In genomic region chr6:109816452-109817374, GRCh38 we compare ENCODE assay signal across 18 cellular contexts.
DNase-seq lines count a peak whose midpoint lies in the region; ATAC-seq, FAIRE-seq and TF ChIP-seq lines count a peak whose summit lies in the region.
"Had no signal": no experiment of that assay in that cellular context is flagged by ENCODE, and none has a peak within 500 bp of the region (broad histone marks: within the 10 kb centered on the region; RNA-seq: fewer than 3 reads in every experiment).

No MANE protein-coding gene starts in this region.

- H3K79me2 ChIP-seq in K562 (ENCODE audit: control insufficient read depth, insufficient read depth, low read length): no peaks in the 10 kb centered on the region

- no peaks in the 10 kb centered on the region for H3K9me3 Mint-ChIP-seq in stimulated activated naive CD8-positive, alpha-beta T cell treated with anti-CD3 and anti-CD28 coated beads, Interleukin-15, amount 100 ng/mL, for 72 hours
- H3K9me3 Mint-ChIP-seq: activated T-cell treated with anti-CD3 and anti-CD28 coated beads, Interleukin-2, amount 50 U/mL, for 4 hours; CD8-positive, alpha-beta memory T cell; HFFc6 had no signal

- ATAC-seq in Right ventricle myocardium inferior (peak; percentile 65), K562 (no peak), HG03457 (IDR thresholded peaks at IDR 0.05; ENCODE audit: unreplicated experiment) (no peak)
- ATAC-seq in stimulated activated naive CD8-positive, alpha-beta T cell treated with anti-CD3 and anti-CD28 coated beads, Interleukin-15, amount 100 ng/mL, for 72 hours: no peak
- ATAC-seq: activated CD4-positive, alpha-beta T cell treated with anti-CD3 and anti-CD28 coated beads for 36 hours; activated T-cell treated with anti-CD3 and anti-CD28 coated beads, Interleukin-2, amount 50 U/mL, for 4 hours; Panc1; T-helper 17 cell had no signal

- no peak overlapping the region for H3K9ac ChIP-seq in K562 (ENCODE audit: insufficient read depth in 1 of 2, low read depth in 2 of 2, low read length in 2 of 2)

- H3K36me3 ChIP-seq in right atrium auricular region: no peaks in the 10 kb centered on the region
- no peaks in the 10 kb centered on the region for H3K36me3 ChIP-seq in K562 (ENCODE audit: control insufficient read depth, insufficient read depth, low read length)
- no peaks in the 10 kb centered on the region for H3K36me3 ChIP-seq in small intestine (ENCODE audit: control insufficient read depth in 2 of 2, insufficient read depth in 2 of 2, low read length in 2 of 2)
- H3K36me3 ChIP-seq: neutrophil had no signal

- H3K27me3 ChIP-seq in right atrium auricular region (no peaks in the 10 kb centered on the region), K562 (ENCODE audit: control insufficient read depth in 2 of 2, insufficient read depth in 2 of 2, low read length in 2 of 2) (peaks cover 9 to 20% of the 10 kb centered on the region in 2 experiments; a peak in 3 of 5 replicates), small intestine (ENCODE audit: control insufficient read depth in 2 of 2, insufficient read depth in 2 of 2, low read length in 2 of 2) (no peaks in the 10 kb centered on the region)
- H3K27me3 ChIP-seq: neutrophil had no signal

- no peak for FAIRE-seq in K562 (lab: Jason Lieb, UNC)
- no peak for FAIRE-seq in small intestine (lab: Jason Lieb, UNC)

- CTCF ChIA-PET in K562 (lab: Yijun Ruan, JAX; ENCODE audit: low intra/inter-chr PET ratio): no interaction called here

- WGBS in K562 (ENCODE audit: insufficient coverage, low coverage, missing lambda C conversion rate): 2% methylated on average over 14 of the region's 14 CpGs
- WGBS in small intestine, 3 donors: 76 to 81% (median 79%) methylated on average over 14 of the region's 14 CpGs

- H3K4me1 Mint-ChIP-seq in stimulated activated naive CD8-positive, alpha-beta T cell treated with anti-CD3 and anti-CD28 coated beads, Interleukin-15, amount 100 ng/mL, for 72 hours: no peaks in the 10 kb centered on the region
- H3K4me1 Mint-ChIP-seq: activated CD4-positive, alpha-beta T cell treated with anti-CD3 and anti-CD28 coated beads for 36 hours; CD8-positive, alpha-beta memory T cell had no signal

- H3K9me1 ChIP-seq in K562 (ENCODE audit: control insufficient read depth, insufficient read depth, low read length): no peaks in the 10 kb centered on the region

- no peaks in the 10 kb centered on the region for H3K27me3 Mint-ChIP-seq in stimulated activated naive CD8-positive, alpha-beta T cell treated with anti-CD3 and anti-CD28 coated beads, Interleukin-15, amount 100 ng/mL, for 72 hours
- H3K27me3 Mint-ChIP-seq: activated CD4-positive, alpha-beta T cell treated with anti-CD3 and anti-CD28 coated beads for 36 hours; CD8-positive, alpha-beta memory T cell; T-helper 17 cell had no signal

- in situ Hi-C loops in K562 (cut with MboI): no loop called here
- in situ Hi-C loops in GM13977 (cut with MboI; ENCODE audit: low pct_unique_long_range_greater_than_20kb, low sequenced_read_pairs, unreplicated experiment): no loop called here

- no peak for TF ChIP-seq RAD21 in K562 (CRISPR knock-in tag; conservative IDR thresholded peaks at IDR 0.05 in 1 of 2, IDR thresholded peaks at IDR 0.05 in 1 of 2)

- POLR2A ChIA-PET in K562 (lab: Yijun Ruan, JAX): no interaction called here

- no peak overlapping the region for H3K4me2 ChIP-seq in K562 (ENCODE audit: insufficient read depth, low read length)

- TF ChIP-seq CTCF in right atrium auricular region (IDR thresholded peaks at IDR 0.05): no peak
- no peak for TF ChIP-seq CTCF in K562 (IDR thresholded peaks at IDR 0.05 in 2 of 3, conservative IDR thresholded peaks at IDR 0.05 in 1 of 3; ENCODE audit: insufficient read depth in 2 of 3, low read depth in 1 of 3, low read length in 3 of 3)
- no peak for TF ChIP-seq CTCF in GM13977 (IDR thresholded peaks at IDR 0.05; ENCODE audit: extremely low read depth, insufficient read depth, missing control alignments)

- no peaks in the 10 kb centered on the region for H3K4me1 ChIP-seq in right atrium auricular region
- no peaks in the 10 kb centered on the region for H3K4me1 ChIP-seq in K562 (replicated peaks in 1 of 2; ENCODE audit: control insufficient read depth in 2 of 2, insufficient read depth in 2 of 2, low read length in 2 of 2)
- no peaks in the 10 kb centered on the region for H3K4me1 ChIP-seq in small intestine (ENCODE audit: control insufficient read depth in 2 of 2, insufficient read depth in 1 of 2, low read depth in 1 of 2, low read length in 1 of 2)

- no peak overlapping the region for H3K27ac Mint-ChIP-seq in stimulated activated naive CD8-positive, alpha-beta T cell treated with anti-CD3 and anti-CD28 coated beads, Interleukin-15, amount 100 ng/mL, for 72 hours
- H3K27ac Mint-ChIP-seq: activated CD4-positive, alpha-beta T cell treated with anti-CD3 and anti-CD28 coated beads for 36 hours; CD8-positive, alpha-beta memory T cell; HFFc6; T-helper 17 cell had no signal

- H3K9me3 ChIP-seq in right atrium auricular region (no peaks in the 10 kb centered on the region), K562 (replicated peaks; ENCODE audit: control insufficient read depth, insufficient read depth, low read depth, low read length) (no peaks in the 10 kb centered on the region), small intestine (ENCODE audit: control insufficient read depth, low read depth) (no peaks in the 10 kb centered on the region)
- H3K9me3 ChIP-seq: neutrophil had no signal

- H2AFZ ChIP-seq in K562 (ENCODE audit: low read depth, low read length): no peak overlapping the region

- intact Hi-C loops in Right ventricle myocardium inferior (cut with DNase I) (no loop called here), K562 (cut with micrococcal nuclease) (no loop called here)

- no peaks in the 10 kb centered on the region for H4K20me1 ChIP-seq in K562 (replicated peaks; ENCODE audit: control insufficient read depth, insufficient read depth, low read length)

- DNase-seq in Right ventricle myocardium inferior (ENCODE audit: missing footprints) (no peak), right atrium auricular region (ENCODE audit: low spot score) (no peak), NCI-H2171 treated with DMSO at 0.1 percent for 48 hours (lab: John Stamatoyannopoulos, UW) (peak; percentile 97), K562 (ENCODE audit: extremely low read depth in 1 of 4, low spot score in 3 of 4) (peak in 1 of 4 experiments; percentile 9), small intestine (peak; percentile 22), GM13977 (ENCODE audit: low spot score) (no peak)
- DNase-seq in stimulated activated naive CD8-positive, alpha-beta T cell treated with anti-CD3 and anti-CD28 coated beads, Interleukin-15, amount 100 ng/mL, for 72 hours: no peak
- DNase-seq: activated CD4-positive, alpha-beta T cell treated with anti-CD3 and anti-CD28 coated beads for 36 hours; activated T-cell treated with anti-CD3 and anti-CD28 coated beads, Interleukin-2, amount 50 U/mL, for 4 hours; CD8-positive, alpha-beta memory T cell; cortex of kidney; HFFc6; mammary epithelial cell; T-helper 17 cell had no signal

- no peak overlapping the region for H3K4me3 Mint-ChIP-seq in stimulated activated naive CD8-positive, alpha-beta T cell treated with anti-CD3 and anti-CD28 coated beads, Interleukin-15, amount 100 ng/mL, for 72 hours
- H3K4me3 Mint-ChIP-seq: activated CD4-positive, alpha-beta T cell treated with anti-CD3 and anti-CD28 coated beads for 36 hours; activated T-cell treated with anti-CD3 and anti-CD28 coated beads, Interleukin-2, amount 50 U/mL, for 4 hours; CD8-positive, alpha-beta memory T cell; HFFc6; T-helper 17 cell had no signal

- H3K27ac ChIP-seq in right atrium auricular region (no peak overlapping the region), K562 (ENCODE audit: extremely low read depth, low read depth, low read length) (no peak overlapping the region), small intestine (ENCODE audit: low read depth in 1 of 2, low read length in 1 of 2) (no peak overlapping the region)
- H3K27ac ChIP-seq: 22Rv1, neutrophil had no signal

- no peak for TF ChIP-seq POLR2A in K562 (conservative IDR thresholded peaks at IDR 0.05)

- TF ChIP-seq EP300 in K562 (IDR thresholded peaks at IDR 0.05; ENCODE audit: low read length): no peak

- H3K4me3 ChIP-seq in right atrium auricular region (no peak overlapping the region), K562 (no peak overlapping the region), small intestine (ENCODE audit: low read depth in 1 of 2, low read length in 2 of 2) (no peak overlapping the region)

- no TSS peak for BruUV-seq in K562 (replicated peaks; lab: Mats Ljungman, UMichigan)

TF ChIP-seq in K562, 482 proteins besides CTCF, POLR2A, EP300 and RAD21:
- TF ChIP-seq, protein P1, sequence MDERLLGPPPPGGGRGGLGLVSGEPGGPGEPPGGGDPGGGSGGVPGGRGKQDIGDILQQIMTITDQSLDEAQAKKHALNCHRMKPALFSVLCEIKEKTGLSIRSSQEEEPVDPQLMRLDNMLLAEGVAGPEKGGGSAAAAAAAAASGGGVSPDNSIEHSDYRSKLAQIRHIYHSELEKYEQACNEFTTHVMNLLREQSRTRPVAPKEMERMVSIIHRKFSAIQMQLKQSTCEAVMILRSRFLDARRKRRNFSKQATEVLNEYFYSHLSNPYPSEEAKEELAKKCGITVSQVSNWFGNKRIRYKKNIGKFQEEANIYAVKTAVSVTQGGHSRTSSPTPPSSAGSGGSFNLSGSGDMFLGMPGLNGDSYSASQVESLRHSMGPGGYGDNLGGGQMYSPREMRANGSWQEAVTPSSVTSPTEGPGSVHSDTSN (CRISPR knock-in tag; IDR thresholded peaks at IDR 0.05; ENCODE audit: low read depth): no peak
- TF ChIP-seq, protein P1 (tag; conservative IDR thresholded peaks at IDR 0.05; ENCODE audit: low read depth): peak; percentile 53
- TF ChIP-seq CHD2 (IDR thresholded peaks at IDR 0.05; ENCODE audit: low read depth, low read length): no peak

Comparison
In these comparisons a context has a peak if more than half of its experiments do, and no peak if none do; other contexts are left out.
1. DNase-seq: peak in NCI-H2171 treated with DMSO at 0.1 percent for 48 hours (single experiment) and small intestine (single experiment); none in Right ventricle myocardium inferior (single experiment), right atrium auricular region (single experiment), stimulated activated naive CD8-positive, alpha-beta T cell treated with anti-CD3 and anti-CD28 coated beads, Interleukin-15, amount 100 ng/mL, for 72 hours (0 of 2) and GM13977 (single experiment).